In the genomic region with DNA sequence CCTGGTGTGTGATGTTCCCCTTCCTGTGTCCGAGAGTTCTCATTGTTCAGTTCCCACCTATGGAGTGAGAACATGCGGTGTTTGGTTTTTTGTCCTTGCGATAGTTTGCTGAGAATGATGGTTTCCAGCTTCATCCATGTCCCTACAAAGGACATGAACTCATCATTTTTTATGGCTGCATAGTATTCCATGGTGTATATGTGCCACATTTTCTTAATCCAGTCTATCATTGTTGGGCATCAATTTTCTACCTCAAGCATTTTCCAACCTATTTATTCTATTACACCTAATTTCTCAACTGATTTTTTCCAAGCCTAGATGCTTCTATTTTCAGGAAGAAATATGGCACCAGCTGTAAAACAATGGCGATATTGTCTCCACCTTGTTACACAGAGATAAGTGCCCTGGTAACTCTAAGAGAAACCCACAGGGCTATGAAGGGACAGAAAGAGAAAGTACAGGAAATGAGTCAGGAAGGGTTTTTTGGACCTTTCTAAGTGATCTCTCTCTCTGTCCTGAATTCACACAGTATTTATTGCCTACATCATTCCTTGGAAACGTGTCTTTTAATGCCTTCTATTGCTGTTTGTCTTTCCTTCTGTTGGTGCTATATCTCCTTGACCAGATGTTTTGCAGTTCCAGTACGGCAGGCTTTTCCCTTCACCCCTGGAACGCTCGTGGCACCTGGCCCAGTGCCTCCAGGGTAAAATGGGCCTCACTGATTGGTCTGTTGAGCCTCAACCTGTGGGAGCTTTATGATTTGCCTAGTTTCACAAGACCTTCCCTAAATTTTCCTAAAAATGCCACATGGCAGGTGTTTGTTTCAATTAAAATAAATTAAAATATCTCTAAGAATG, we compare ENCODE assay signal across 13 cellular contexts. TPM values are rescaled to one million over a fixed set of nuclear protein-coding genes. Genes with fewer than 3 reads are reported as not detected.
DNase-seq lines count a peak whose midpoint lies in the region; ATAC-seq and TF ChIP-seq lines count a peak whose summit lies in the region.
"Had no signal": no experiment of that assay in that cellular context is flagged by ENCODE, and none has a peak within 500 bp of the region (broad histone marks: within the 10 kb centered on the region; RNA-seq: fewer than 3 reads in every experiment).

No MANE protein-coding gene starts in this region.

- no peak for TF ChIP-seq CTCF in colonic mucosa (IDR thresholded peaks at IDR 0.05)
- no peak for TF ChIP-seq CTCF in left ventricle myocardium inferior (IDR thresholded peaks at IDR 0.05; ENCODE audit: borderline replicate concordance)

- H3K4me3 ChIP-seq in colonic mucosa (no peak overlapping the region), left ventricle myocardium inferior (no peak overlapping the region)
- H3K4me3 ChIP-seq: sigmoid colon had no signal

- no peak overlapping the region for H3K27ac Mint-ChIP-seq in activated CD4-positive, alpha-beta T cell treated with anti-CD3 and anti-CD28 coated beads, Interleukin-2, amount 10 ng/mL, durations not matched to agents 24 days and 14 days
- H3K27ac Mint-ChIP-seq: nephron progenitor cell had no signal

- DNase-seq in NCI-H69 (lab: John Stamatoyannopoulos, UW) (peak; percentile 83), colonic mucosa (peak; percentile 65), renal cortical epithelial cell (ENCODE audit: low read depth) (peak; percentile 59), left ventricle myocardium inferior (no peak), C1 segment of cervical spinal cord (lab: John Stamatoyannopoulos, UW) (no peak)
- DNase-seq in activated CD4-positive, alpha-beta T cell treated with anti-CD3 and anti-CD28 coated beads, Interleukin-2, amount 10 ng/mL, durations not matched to agents 24 days and 14 days = no peak
- DNase-seq: effector memory CD8-positive, alpha-beta T cell; Karpas-422; NCI-H1930; nephron progenitor cell; sigmoid colon had no signal

- H3K4me1 ChIP-seq in colonic mucosa (no peaks in the 10 kb centered on the region), left ventricle myocardium inferior (peaks cover 6% of the 10 kb centered on the region)

- no peaks in the 10 kb centered on the region for H3K9me3 Mint-ChIP-seq in activated CD4-positive, alpha-beta T cell treated with anti-CD3 and anti-CD28 coated beads, Interleukin-2, amount 10 ng/mL, durations not matched to agents 24 days and 14 days
- H3K9me3 Mint-ChIP-seq: effector memory CD8-positive, alpha-beta T cell; nephron progenitor cell had no signal

- intact Hi-C loops in colonic mucosa (cut with DNase I) = no loop called here
- intact Hi-C loops in left ventricle myocardium inferior (cut with micrococcal nuclease) = no loop called here
- intact Hi-C loops in activated CD4-positive, alpha-beta T cell treated with anti-CD3 and anti-CD28 coated beads, Interleukin-2, amount 10 ng/mL, durations not matched to agents 24 days and 14 days (cut with micrococcal nuclease) = no loop called here

- H3K27me3 Mint-ChIP-seq in activated CD4-positive, alpha-beta T cell treated with anti-CD3 and anti-CD28 coated beads, Interleukin-2, amount 10 ng/mL, durations not matched to agents 24 days and 14 days = peaks cover 6% of the 10 kb centered on the region

- H3K27me3 ChIP-seq in colonic mucosa = no peaks in the 10 kb centered on the region
- no peaks in the 10 kb centered on the region for H3K27me3 ChIP-seq in left ventricle myocardium inferior (ENCODE audit: low read depth)
- H3K27me3 ChIP-seq: sigmoid colon had no signal

- ATAC-seq in GM18868 (IDR thresholded peaks at IDR 0.05; ENCODE audit: unreplicated experiment) = peak; percentile 74
- ATAC-seq: effector memory CD8-positive, alpha-beta T cell; left lobe of liver had no signal

- no peak overlapping the region for H3K9ac ChIP-seq in colonic mucosa (ENCODE audit: low read depth in 2 of 2, low read length in 2 of 2)

- no peak overlapping the region for H3K4me3 Mint-ChIP-seq in activated CD4-positive, alpha-beta T cell treated with anti-CD3 and anti-CD28 coated beads, Interleukin-2, amount 10 ng/mL, durations not matched to agents 24 days and 14 days
- H3K4me3 Mint-ChIP-seq: effector memory CD8-positive, alpha-beta T cell; nephron progenitor cell had no signal

- no peaks in the 10 kb centered on the region for H3K36me3 ChIP-seq in colonic mucosa
- peaks cover 31% of the 10 kb centered on the region for H3K36me3 ChIP-seq in left ventricle myocardium inferior

- H3K9me3 ChIP-seq in colonic mucosa = no peaks in the 10 kb centered on the region
- H3K9me3 ChIP-seq in left ventricle myocardium inferior (replicated peaks) = no peaks in the 10 kb centered on the region
- H3K9me3 ChIP-seq: sigmoid colon had no signal

- H3K27ac ChIP-seq in colonic mucosa = peak overlapping the region; percentile 77
- no peak overlapping the region for H3K27ac ChIP-seq in left ventricle myocardium inferior (replicated peaks)
- H3K27ac ChIP-seq: sigmoid colon had no signal

- peaks cover 11% of the 10 kb centered on the region for H3K4me1 Mint-ChIP-seq in activated CD4-positive, alpha-beta T cell treated with anti-CD3 and anti-CD28 coated beads, Interleukin-2, amount 10 ng/mL, durations not matched to agents 24 days and 14 days
- H3K4me1 Mint-ChIP-seq: nephron progenitor cell had no signal

- no peaks in the 10 kb centered on the region for H3K36me3 Mint-ChIP-seq in activated CD4-positive, alpha-beta T cell treated with anti-CD3 and anti-CD28 coated beads, Interleukin-2, amount 10 ng/mL, durations not matched to agents 24 days and 14 days (ENCODE audit: low read depth)

RNA-seq across cellular contexts. Expression of a gene that starts 14.6 kb away (rescaled TPM):
- 100 to 1,000 TPM in 1 of 2 donors, 10 to 100 TPM in 1; 73.2 to 101 TPM for total RNA-seq in colonic mucosa
- total RNA-seq in renal cortical epithelial cell = 305 and 415 TPM in 2 replicates
- total RNA-seq in left ventricle myocardium inferior = 106 TPM
- 86.5 and 86.6 TPM in 2 replicates for total RNA-seq in activated CD4-positive, alpha-beta T cell treated with anti-CD3 and anti-CD28 coated beads, Interleukin-2, amount 10 ng/mL, durations not matched to agents 24 days and 14 days

Comparison
In these comparisons a context has a peak if more than half of its experiments do, and no peak if none do; other contexts are left out.
1. DNase-seq: peak in NCI-H69 (single experiment), colonic mucosa (single experiment) and renal cortical epithelial cell (single experiment); none in left ventricle myocardium inferior (single experiment), C1 segment of cervical spinal cord (0 of 14) and activated CD4-positive, alpha-beta T cell treated with anti-CD3 and anti-CD28 coated beads, Interleukin-2, amount 10 ng/mL, durations not matched to agents 24 days and 14 days (single experiment).